Comparison of ENCODE assay signal across 13 cellular contexts in the genomic region with DNA sequence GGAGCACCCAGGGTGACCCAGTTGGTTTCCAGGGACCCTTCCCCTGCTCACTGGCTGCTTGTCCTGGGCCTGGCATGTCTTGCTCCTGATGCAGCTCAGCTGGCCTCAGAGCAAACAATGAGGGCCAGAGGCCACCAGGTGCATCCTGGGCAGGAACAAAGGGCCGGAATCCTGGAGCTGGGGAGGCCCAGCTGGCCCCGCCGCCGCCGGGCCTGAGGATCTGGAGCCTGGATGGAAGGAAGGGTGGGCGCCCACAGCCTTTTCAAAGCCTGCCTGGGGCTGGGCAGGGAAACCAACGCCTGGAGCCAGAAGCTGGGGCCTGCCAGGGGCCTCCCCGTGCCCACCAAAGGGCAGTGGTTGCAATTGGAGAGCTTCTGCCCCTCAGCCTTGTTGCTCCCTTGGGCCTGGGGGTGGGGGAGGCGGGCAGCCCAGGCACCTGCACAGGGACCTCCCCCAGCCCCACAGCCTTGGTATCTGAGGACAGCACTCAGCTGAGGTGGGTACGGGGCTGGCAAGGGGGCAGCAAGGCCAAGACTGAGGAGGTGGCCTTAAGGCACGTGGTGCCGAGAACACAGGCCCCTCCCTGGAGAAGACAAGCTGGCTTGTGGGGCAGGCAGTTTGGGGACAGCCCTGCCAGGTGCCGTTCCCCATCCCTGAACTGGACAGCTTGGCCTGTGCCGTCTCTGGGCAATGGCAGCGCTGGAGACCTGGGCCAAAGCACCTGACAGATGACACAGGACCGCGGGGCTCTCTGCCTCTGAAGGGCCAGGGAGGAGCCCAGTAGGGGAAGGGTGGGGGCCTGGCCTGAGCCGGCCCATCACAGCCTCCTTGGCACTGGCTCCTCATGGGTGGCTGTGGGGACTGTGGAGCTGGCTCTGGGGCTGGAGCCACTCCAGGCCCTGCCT. TPM values are rescaled to one million over a fixed set of nuclear protein-coding genes. Genes with fewer than 3 reads are reported as not detected.
DNase-seq lines count a peak whose midpoint lies in the region; ATAC-seq and TF ChIP-seq lines count a peak whose summit lies in the region.
"Had no signal": no experiment of that assay in that cellular context is flagged by ENCODE, and none has a peak within 500 bp of the region (broad histone marks: within the 10 kb centered on the region; RNA-seq: fewer than 3 reads in every experiment).

No MANE protein-coding gene starts in this region.

- peaks cover 1% of the 10 kb centered on the region for H3K4me1 Mint-ChIP-seq in activated T-helper 17 cell treated with anti-CD3 and anti-CD28 coated beads, Interleukin-2, amount 50 U/mL, for 72 hours
- H3K4me1 Mint-ChIP-seq in activated CD4-positive, alpha-beta T cell treated with anti-CD3 and anti-CD28 coated beads for 36 hours = peaks cover under 1% of the 10 kb centered on the region

- H3K4me3 ChIP-seq in Panc1 (ENCODE audit: low read depth in 2 of 2, low read length in 2 of 2) (no peak overlapping the region), right cardiac atrium (ENCODE audit: low read length) (no peak overlapping the region), gastrocnemius medialis (no peak overlapping the region)
- H3K4me3 ChIP-seq: smooth muscle cell, testis had no signal

- ATAC-seq in Panc1 = peak; percentile 7
- ATAC-seq in right cardiac atrium = peak; percentile 22 to 42
- ATAC-seq in gastrocnemius medialis = peak; percentile 24 to 31
- no peak for ATAC-seq in activated T-helper 17 cell treated with anti-CD3 and anti-CD28 coated beads, Interleukin-2, amount 50 U/mL, for 72 hours (replicated peaks)
- ATAC-seq in GM18517 (IDR thresholded peaks at IDR 0.05; ENCODE audit: unreplicated experiment) = no peak
- no peak for ATAC-seq in activated CD4-positive, alpha-beta T cell treated with anti-CD3 and anti-CD28 coated beads for 36 hours

- CTCF ChIA-PET in Panc1 (lab: Charles Lee) = no interaction called here
- CTCF ChIA-PET in activated CD4-positive, alpha-beta T cell treated with anti-CD3 and anti-CD28 coated beads for 36 hours (lab: Charles Lee) = interaction anchor here (0.5 to 1.5 kb wide), 6 partner anchors 14 to 82 kb away, joined by 3 to 6 read pairs (median 4); no protein-coding TSS in a partner anchor

- peaks cover 11% of the 10 kb centered on the region for H3K4me1 ChIP-seq in Panc1 (ENCODE audit: control insufficient read depth, insufficient read depth, low read length)
- H3K4me1 ChIP-seq in right cardiac atrium (ENCODE audit: control insufficient read depth, insufficient read depth, low read length) = peaks cover 6% of the 10 kb centered on the region
- H3K4me1 ChIP-seq in gastrocnemius medialis = peaks cover 11 to 13% of the 10 kb centered on the region in 2 donors

- no peaks in the 10 kb centered on the region for H3K9me3 ChIP-seq in Panc1 (ENCODE audit: control insufficient read depth, insufficient read depth, low read depth, low read length)
- no peaks in the 10 kb centered on the region for H3K9me3 ChIP-seq in right cardiac atrium (ENCODE audit: control insufficient read depth, low read length)
- no peaks in the 10 kb centered on the region for H3K9me3 ChIP-seq in gastrocnemius medialis
- H3K9me3 ChIP-seq: testis had no signal

- POLR2A ChIA-PET in Panc1 (lab: Charles Lee) = no interaction called here
- POLR2A ChIA-PET in activated CD4-positive, alpha-beta T cell treated with anti-CD3 and anti-CD28 coated beads for 36 hours (lab: Charles Lee) = no interaction called here

- H3K27me3 ChIP-seq in Panc1 (ENCODE audit: control insufficient read depth, insufficient read depth, low read length) = no peaks in the 10 kb centered on the region
- H3K27me3 ChIP-seq in right cardiac atrium (ENCODE audit: control insufficient read depth, insufficient read depth) = no peaks in the 10 kb centered on the region
- peaks cover 4 to 10% (median 6%) of the 10 kb centered on the region in 3 donors for H3K27me3 ChIP-seq in gastrocnemius medialis
- H3K27me3 ChIP-seq: testis had no signal

- TF ChIP-seq POLR2A in gastrocnemius medialis (IDR thresholded peaks at IDR 0.05) = no peak

- WGBS in right cardiac atrium = 51% methylated on average over 18 of the region's 18 CpGs

- H3K27ac Mint-ChIP-seq in activated T-helper 17 cell treated with anti-CD3 and anti-CD28 coated beads, Interleukin-2, amount 50 U/mL, for 72 hours = no peak overlapping the region
- no peak overlapping the region for H3K27ac Mint-ChIP-seq in activated CD4-positive, alpha-beta T cell treated with anti-CD3 and anti-CD28 coated beads for 36 hours

- in situ Hi-C loops in Panc1 (cut with HindIII; ENCODE audit: low pct_unique_long_range_greater_than_20kb, low sequenced_read_pairs) = no loop called here
- in situ Hi-C loops in gastrocnemius medialis (cut with MboI; ENCODE audit: low sequenced_read_pairs in 4 of 4) = loop anchor here in 1 of 4 donors (10.0 kb wide), 1 partner anchor 104 kb away; no protein-coding TSS in a partner anchor

- intact Hi-C loops in Panc1 (cut with micrococcal nuclease; ENCODE audit: unreplicated experiment) (loop anchor here (5.0 kb wide), 1 partner anchor 82 kb away; no protein-coding TSS in a partner anchor), right cardiac atrium (cut with DNase I) (loop anchor here in 2 of 4 donors (5.0 to 10.0 kb wide), 4 partner anchors 54 to 97 kb away; no protein-coding TSS in a partner anchor), gastrocnemius medialis (cut with DNase I; ENCODE audit: low total_unique reads) (loop anchor here (5.0 kb wide), 2 partner anchors 82 to 337 kb away; no protein-coding TSS in a partner anchor)
- intact Hi-C loops in activated CD4-positive, alpha-beta T cell treated with anti-CD3 and anti-CD28 coated beads for 36 hours (cut with DNase I, micrococcal nuclease) = loop anchor here (2.0 to 10.0 kb wide), 4 partner anchors 93 to 384 kb away; partner anchors contain the start of genes SGSM1 (in 1 of the 2) and SUSD2 (in 1 of the 2)

- H3K4me3 Mint-ChIP-seq in activated T-helper 17 cell treated with anti-CD3 and anti-CD28 coated beads, Interleukin-2, amount 50 U/mL, for 72 hours = no peak overlapping the region
- H3K4me3 Mint-ChIP-seq in activated CD4-positive, alpha-beta T cell treated with anti-CD3 and anti-CD28 coated beads for 36 hours = no peak overlapping the region
- H3K4me3 Mint-ChIP-seq: activated CD4-positive, alpha-beta T cell treated with anti-CD3 and anti-CD28 coated beads, Interleukin-2, amount 10 ng/mL, durations not matched to agents 7 days and 5 days; effector memory CD8-positive, alpha-beta T cell had no signal

- no peaks in the 10 kb centered on the region for H3K9me3 Mint-ChIP-seq in activated T-helper 17 cell treated with anti-CD3 and anti-CD28 coated beads, Interleukin-2, amount 50 U/mL, for 72 hours
- H3K9me3 Mint-ChIP-seq in activated CD4-positive, alpha-beta T cell treated with anti-CD3 and anti-CD28 coated beads for 36 hours (ENCODE audit: low read depth) = no peaks in the 10 kb centered on the region
- H3K9me3 Mint-ChIP-seq: activated CD4-positive, alpha-beta T cell treated with anti-CD3 and anti-CD28 coated beads, Interleukin-2, amount 10 ng/mL, durations not matched to agents 7 days and 5 days; CD8-positive, alpha-beta memory T cell; effector memory CD8-positive, alpha-beta T cell had no signal

- BruUV-seq in Panc1 (replicated peaks; lab: Mats Ljungman, UMichigan) = no TSS peak

- H3K36me3 ChIP-seq in Panc1 (ENCODE audit: control insufficient read depth, insufficient read depth, low read length) (no peaks in the 10 kb centered on the region), gastrocnemius medialis (peaks cover 0 to 15% of the 10 kb centered on the region in 2 donors)

- no peaks in the 10 kb centered on the region for H3K27me3 Mint-ChIP-seq in activated T-helper 17 cell treated with anti-CD3 and anti-CD28 coated beads, Interleukin-2, amount 50 U/mL, for 72 hours
- H3K27me3 Mint-ChIP-seq in activated CD4-positive, alpha-beta T cell treated with anti-CD3 and anti-CD28 coated beads for 36 hours = peaks cover 3% of the 10 kb centered on the region
- H3K27me3 Mint-ChIP-seq: effector memory CD8-positive, alpha-beta T cell had no signal

- H3K36me3 Mint-ChIP-seq in activated T-helper 17 cell treated with anti-CD3 and anti-CD28 coated beads, Interleukin-2, amount 50 U/mL, for 72 hours (ENCODE audit: low read depth) = peaks cover 2% of the 10 kb centered on the region
- peaks cover under 1% of the 10 kb centered on the region for H3K36me3 Mint-ChIP-seq in activated CD4-positive, alpha-beta T cell treated with anti-CD3 and anti-CD28 coated beads for 36 hours (ENCODE audit: low read depth)

- TF ChIP-seq CTCF in Panc1 (IDR thresholded peaks at IDR 0.05) = no peak
- no peak for TF ChIP-seq CTCF in gastrocnemius medialis (IDR thresholded peaks at IDR 0.05 in 4 of 5, conservative IDR thresholded peaks at IDR 0.05 in 1 of 5)

- peak; percentile 54 for DNase-seq in HuH-7.5 (ENCODE audit: low spot score)
- no peak for DNase-seq in Panc1 (ENCODE audit: low read depth, low spot score)
- peak in 2 of 3 donors; percentile 68 to 73 for DNase-seq in right cardiac atrium
- peak in 1 of 2 donors; percentile 34 for DNase-seq in gastrocnemius medialis
- no peak for DNase-seq in activated CD4-positive, alpha-beta T cell treated with anti-CD3 and anti-CD28 coated beads for 36 hours
- DNase-seq: effector memory CD8-positive, alpha-beta T cell; kidney glomerular epithelial cell; testis had no signal

- H3K27ac ChIP-seq in Panc1 (ENCODE audit: low read length) (no peak overlapping the region), right cardiac atrium (ENCODE audit: low read length) (peak overlapping the region; percentile 6), gastrocnemius medialis (peak overlapping the region in 2 of 4 donors; percentile 6 to 26)
- H3K27ac ChIP-seq: testis had no signal

RNA-seq across cellular contexts. Expression of gene ADORA2A, which starts 7.1 kb away (rescaled TPM):
- total RNA-seq in Panc1 (2021; ENCODE audit: unreplicated experiment) = 11.5 TPM
- 8.2 TPM for polyA plus RNA-seq in Panc1 (2012; ENCODE audit: insufficient read length)
- total RNA-seq in right cardiac atrium = 1 to 10 TPM; 3.7 to 5.6 (median 4.8) TPM
- polyA plus RNA-seq in right cardiac atrium = 6.6 TPM
- total RNA-seq in gastrocnemius medialis = 1 to 10 TPM in 3 of 4 donors, under 1 TPM in 1; 0.39 to 3.6 (median 1.2) TPM
- 10 to 100 TPM; 25.9 to 47.8 TPM for total RNA-seq in activated T-helper 17 cell treated with anti-CD3 and anti-CD28 coated beads, Interleukin-2, amount 50 U/mL, for 72 hours
- 10 to 100 TPM; 30.6 to 31.3 TPM for total RNA-seq in activated CD4-positive, alpha-beta T cell treated with anti-CD3 and anti-CD28 coated beads for 36 hours

Comparison
In these comparisons a context has a peak if more than half of its experiments do, and no peak if none do; other contexts are left out.
1. DNase-seq: peak in HuH-7.5 (single experiment) and right cardiac atrium (2 of 3); none in Panc1 (single experiment) and activated CD4-positive, alpha-beta T cell treated with anti-CD3 and anti-CD28 coated beads for 36 hours (single experiment).
2. ATAC-seq: peak in Panc1 (single experiment), right cardiac atrium (2 of 2) and gastrocnemius medialis (2 of 2); none in activated T-helper 17 cell treated with anti-CD3 and anti-CD28 coated beads, Interleukin-2, amount 50 U/mL, for 72 hours (single experiment), GM18517 (single experiment) and activated CD4-positive, alpha-beta T cell treated with anti-CD3 and anti-CD28 coated beads for 36 hours (single experiment).